ENCODE assay signal across 8 cellular contexts in genomic region chr2:53586733-53587612, GRCh38.
DNase-seq lines count a peak whose midpoint lies in the region; ATAC-seq and TF ChIP-seq lines count a peak whose summit lies in the region.
"Not testable (repeated sequence)": the region's sequence is repeated elsewhere in the genome, so short reads cannot be mapped to it uniquely, and the experiment has no call there.

No MANE protein-coding gene starts in this region.

- not testable (repeated sequence) for H3K27ac ChIP-seq in CD8-positive, alpha-beta T cell (ENCODE audit: low read depth, low read length); H9 (ENCODE audit: insufficient read length, low read depth, low read length); OCI-LY1 (ENCODE audit: low read depth, low read length, poor library complexity, severe bottlenecking); endodermal cell (ENCODE audit: low read depth, low read length)

- not testable (repeated sequence) for H2AK5ac ChIP-seq in H9 (ENCODE audit: insufficient read length, low read length)

- H3K14ac ChIP-seq in H9 (ENCODE audit: insufficient read depth, low read length), result 0 out of 2 replicates have a peak overlapping the region, but pooled peaks have one; percentile 79

- CTCF ChIA-PET in CD8-positive, alpha-beta T cell (lab: Charles Lee); activated CD4-positive, alpha-beta T cell treated with anti-CD3 and anti-CD28 coated beads, Interleukin-2, amount 10 ng/mL, durations not matched to agents 7 days and 5 days (lab: Charles Lee): not testable (repeated sequence)

- H3K4me3 ChIP-seq in CD8-positive, alpha-beta T cell (ENCODE audit: low read depth, low read length); endodermal cell (ENCODE audit: low read length): not testable (repeated sequence)
- H3K4me3 ChIP-seq in OCI-LY1 (ENCODE audit: low read depth, low read length, poor library complexity, severe bottlenecking), result peak overlapping the region; percentile 7

- H3K56ac ChIP-seq in H9 (ENCODE audit: insufficient read length, low read depth, low read length), result not testable (repeated sequence)

- peak overlapping the region; percentile 88 for H3K9ac ChIP-seq in H9 (ENCODE audit: extremely low read depth, insufficient read length, low read length)
- H3K9ac ChIP-seq in OCI-LY1 (ENCODE audit: low read length); endodermal cell (ENCODE audit: extremely low read depth, low read length, poor library complexity, severe bottlenecking): not testable (repeated sequence)

- peak overlapping the region; percentile 20 for H3K4me2 ChIP-seq in H9 (ENCODE audit: insufficient read depth, insufficient read length, low read length)
- H3K4me2 ChIP-seq in OCI-LY1 (ENCODE audit: low read length), result not testable (repeated sequence)

- H4K8ac ChIP-seq in H9 (replicated peaks; ENCODE audit: insufficient read length, low read depth, low read length), result not testable (repeated sequence)

- WGBS in H9 (ENCODE audit: extremely low coverage, insufficient read length, low lambda C conversion rate), result no CpG with 5 or more reads among the region's 38 CpGs
- WGBS in endodermal cell (ENCODE audit: insufficient coverage in 1 of 2, insufficient read length in 1 of 2), 2 experiments, result 84 to 93% methylated on average over 6 to 37 of the region's 38 CpGs

- not testable (repeated sequence) for H3K4me1 ChIP-seq in CD8-positive, alpha-beta T cell (ENCODE audit: insufficient read depth, low read length); H9 (ENCODE audit: insufficient read depth, low read length); OCI-LY1 (ENCODE audit: insufficient read depth, low read length, severe bottlenecking); endodermal cell (ENCODE audit: control insufficient read depth, insufficient read depth, low read length)

- not testable (repeated sequence) for H2BK5ac ChIP-seq in H9 (ENCODE audit: insufficient read length, low read length)

- not testable (repeated sequence) for H2BK20ac ChIP-seq in H9 (ENCODE audit: low read depth, low read length, poor library complexity, severe bottlenecking)

- H3K27me3 Mint-ChIP-seq in CD8-positive, alpha-beta T cell (ENCODE audit: low read depth); H9 (ENCODE audit: low read depth); activated CD4-positive, alpha-beta T cell treated with anti-CD3 and anti-CD28 coated beads, Interleukin-2, amount 10 ng/mL, durations not matched to agents 7 days and 5 days; endodermal cell (ENCODE audit: insufficient read depth); mesothelial cell of epicardium (ENCODE audit: low read depth); stimulated activated naive B cell treated with anti-CD40 and anti-IgM and Interleukin-4, amounts not matched to agents 10 μg/mL and 1 μg/mL and 100 μg/mL, for 72 hours: not testable (repeated sequence)

- H3K36me3 Mint-ChIP-seq in CD8-positive, alpha-beta T cell; H9 (ENCODE audit: insufficient read depth in 1 of 3, low read depth in 3 of 3); activated CD4-positive, alpha-beta T cell treated with anti-CD3 and anti-CD28 coated beads, Interleukin-2, amount 10 ng/mL, durations not matched to agents 7 days and 5 days (ENCODE audit: low read depth); endodermal cell (ENCODE audit: low read depth); mesothelial cell of epicardium; stimulated activated naive B cell treated with anti-CD40 and anti-IgM and Interleukin-4, amounts not matched to agents 10 μg/mL and 1 μg/mL and 100 μg/mL, for 72 hours: not testable (repeated sequence)

- H4K5ac ChIP-seq in H9 (ENCODE audit: insufficient read length, low read depth, low read length), result peak overlapping the region; percentile 7

- not testable (repeated sequence) for H3K9me3 ChIP-seq in CD8-positive, alpha-beta T cell (ENCODE audit: low read length); H9 (ENCODE audit: control insufficient read depth, low read depth, low read length); OCI-LY1 (ENCODE audit: low read length); endodermal cell (ENCODE audit: control insufficient read depth, low read length)

- H3K18ac ChIP-seq in H9 (ENCODE audit: insufficient read length, low read depth, low read length), result peak overlapping the region; percentile 88

- not testable (repeated sequence) for H3K27ac Mint-ChIP-seq in CD8-positive, alpha-beta T cell
- H3K27ac Mint-ChIP-seq in H9 (peak overlapping the region; percentile 81 to 99 (median 96); a peak in 6 of 7 replicates), endodermal cell (peak overlapping the region; percentile 98), mesothelial cell of epicardium (peak overlapping the region; percentile 79)
- peak overlapping the region; percentile 9 for H3K27ac Mint-ChIP-seq in activated CD4-positive, alpha-beta T cell treated with anti-CD3 and anti-CD28 coated beads, Interleukin-2, amount 10 ng/mL, durations not matched to agents 7 days and 5 days
- peak overlapping the region; percentile 42 for H3K27ac Mint-ChIP-seq in stimulated activated naive B cell treated with anti-CD40 and anti-IgM and Interleukin-4, amounts not matched to agents 10 μg/mL and 1 μg/mL and 100 μg/mL, for 72 hours

- H3K23me2 ChIP-seq in H9 (ENCODE audit: insufficient read length, low read depth, low read length, poor library complexity, severe bottlenecking), result not testable (repeated sequence)

- H2AFZ ChIP-seq in H9 (ENCODE audit: low read length); OCI-LY1 (ENCODE audit: low read length): not testable (repeated sequence)

- H3K36me3 ChIP-seq in CD8-positive, alpha-beta T cell (ENCODE audit: insufficient read depth, low read length); OCI-LY1 (ENCODE audit: insufficient read depth, low read length); endodermal cell (ENCODE audit: control insufficient read depth, insufficient read depth, low read length): not testable (repeated sequence)

- H3K27me3 ChIP-seq in CD8-positive, alpha-beta T cell (ENCODE audit: insufficient read depth, low read length); H9 (ENCODE audit: insufficient read depth, low read length); OCI-LY1 (ENCODE audit: insufficient read depth, low read length); endodermal cell (ENCODE audit: control insufficient read depth, insufficient read depth, low read length, poor library complexity, severe bottlenecking): not testable (repeated sequence)

- not testable (repeated sequence) for H3K4me1 Mint-ChIP-seq in CD8-positive, alpha-beta T cell (ENCODE audit: low read depth); H9; activated CD4-positive, alpha-beta T cell treated with anti-CD3 and anti-CD28 coated beads, Interleukin-2, amount 10 ng/mL, durations not matched to agents 7 days and 5 days; stimulated activated naive B cell treated with anti-CD40 and anti-IgM and Interleukin-4, amounts not matched to agents 10 μg/mL and 1 μg/mL and 100 μg/mL, for 72 hours
- peaks cover 16% of the 10 kb centered on the region for H3K4me1 Mint-ChIP-seq in endodermal cell
- peaks cover 12% of the 10 kb centered on the region for H3K4me1 Mint-ChIP-seq in mesothelial cell of epicardium

- peak overlapping the region; percentile 45 for H3K4me3 Mint-ChIP-seq in CD8-positive, alpha-beta T cell
- H3K4me3 Mint-ChIP-seq in H9, result peak overlapping the region; percentile 75 to 81
- H3K4me3 Mint-ChIP-seq in activated CD4-positive, alpha-beta T cell treated with anti-CD3 and anti-CD28 coated beads, Interleukin-2, amount 10 ng/mL, durations not matched to agents 7 days and 5 days, result peak overlapping the region; percentile 48
- peak overlapping the region; percentile 75 for H3K4me3 Mint-ChIP-seq in endodermal cell
- H3K4me3 Mint-ChIP-seq in mesothelial cell of epicardium, result peak overlapping the region; percentile 69
- H3K4me3 Mint-ChIP-seq in stimulated activated naive B cell treated with anti-CD40 and anti-IgM and Interleukin-4, amounts not matched to agents 10 μg/mL and 1 μg/mL and 100 μg/mL, for 72 hours, result peak overlapping the region in 1 of 2 donors; percentile 50

- H3K9me3 Mint-ChIP-seq in CD8-positive, alpha-beta T cell; H9; activated CD4-positive, alpha-beta T cell treated with anti-CD3 and anti-CD28 coated beads, Interleukin-2, amount 10 ng/mL, durations not matched to agents 7 days and 5 days; endodermal cell; mesothelial cell of epicardium; stimulated activated naive B cell treated with anti-CD40 and anti-IgM and Interleukin-4, amounts not matched to agents 10 μg/mL and 1 μg/mL and 100 μg/mL, for 72 hours: not testable (repeated sequence)

- not testable (repeated sequence) for H3K9me2 ChIP-seq in OCI-LY1 (ENCODE audit: low read depth, low read length)

- not testable (repeated sequence) for H3K4ac ChIP-seq in H9 (ENCODE audit: low read depth, low read length)

- H3T11ph ChIP-seq in H9 (ENCODE audit: low read length), result not testable (repeated sequence)

- not testable (repeated sequence) for H2BK15ac ChIP-seq in H9 (ENCODE audit: low read depth, low read length)

- TF ChIP-seq CTCF in CD8-positive, alpha-beta T cell (IDR thresholded peaks at IDR 0.05); H9 (conservative IDR thresholded peaks at IDR 0.05); OCI-LY1 (IDR thresholded peaks at IDR 0.05; ENCODE audit: low read length); endodermal cell (conservative IDR thresholded peaks at IDR 0.05); mesothelial cell of epicardium (IDR thresholded peaks at IDR 0.05; ENCODE audit: unreplicated experiment): not testable (repeated sequence)

- H3F3A ChIP-seq in OCI-LY1 (ENCODE audit: insufficient read depth, low read length), result not testable (repeated sequence)

- H2BK120ac ChIP-seq in H9 (ENCODE audit: low read depth, low read length, poor library complexity, severe bottlenecking), result peak overlapping the region; percentile 36

- not testable (repeated sequence) for H3K23ac ChIP-seq in H9 (ENCODE audit: insufficient read length, low read depth, low read length)

- not testable (repeated sequence) for H4K20me1 ChIP-seq in H9 (ENCODE audit: control insufficient read depth, insufficient read depth, insufficient read length); OCI-LY1 (ENCODE audit: insufficient read depth, low read length)

- H3K79me1 ChIP-seq in H9 (ENCODE audit: insufficient read depth, low read depth, low read length, poor library complexity, severe bottlenecking), result not testable (repeated sequence)

- intact Hi-C loops in CD8-positive, alpha-beta T cell (cut with DNase I, micrococcal nuclease), result not testable (repeated sequence)

- H3K79me2 ChIP-seq in H9 (ENCODE audit: insufficient read depth, low read length); OCI-LY1 (ENCODE audit: insufficient read depth, low read length): not testable (repeated sequence)

- POLR2A ChIA-PET in CD8-positive, alpha-beta T cell (lab: Charles Lee); activated CD4-positive, alpha-beta T cell treated with anti-CD3 and anti-CD28 coated beads, Interleukin-2, amount 10 ng/mL, durations not matched to agents 7 days and 5 days (lab: Charles Lee): not testable (repeated sequence)

- peak overlapping the region; percentile 95 for H4K91ac ChIP-seq in H9 (ENCODE audit: insufficient read length, low read depth, low read length)

- H2BK12ac ChIP-seq in H9 (ENCODE audit: insufficient read length, low read depth, low read length), result not testable (repeated sequence)

- ATAC-seq in CD8-positive, alpha-beta T cell; stimulated activated naive B cell treated with anti-CD40 and anti-IgM and Interleukin-4, amounts not matched to agents 10 μg/mL and 1 μg/mL and 100 μg/mL, for 72 hours (replicated peaks): not testable (repeated sequence)

- DNase-seq in CD8-positive, alpha-beta T cell, result peak in 1 of 7 experiments; percentile 49
- DNase-seq in H9 (peak; percentile 41), NAMALWA (ENCODE audit: low spot score) (peak; percentile 68)
- not testable (repeated sequence) for DNase-seq in activated CD4-positive, alpha-beta T cell treated with anti-CD3 and anti-CD28 coated beads, Interleukin-2, amount 10 ng/mL, durations not matched to agents 7 days and 5 days; endodermal cell; mesothelial cell of epicardium (ENCODE audit: low spot score in 2 of 2, unreplicated experiment in 2 of 2); stimulated activated naive B cell treated with anti-CD40 and anti-IgM and Interleukin-4, amounts not matched to agents 10 μg/mL and 1 μg/mL and 100 μg/mL, for 72 hours
